Comparison of ENCODE assay signal across 1 cellular context in the genomic region with DNA sequence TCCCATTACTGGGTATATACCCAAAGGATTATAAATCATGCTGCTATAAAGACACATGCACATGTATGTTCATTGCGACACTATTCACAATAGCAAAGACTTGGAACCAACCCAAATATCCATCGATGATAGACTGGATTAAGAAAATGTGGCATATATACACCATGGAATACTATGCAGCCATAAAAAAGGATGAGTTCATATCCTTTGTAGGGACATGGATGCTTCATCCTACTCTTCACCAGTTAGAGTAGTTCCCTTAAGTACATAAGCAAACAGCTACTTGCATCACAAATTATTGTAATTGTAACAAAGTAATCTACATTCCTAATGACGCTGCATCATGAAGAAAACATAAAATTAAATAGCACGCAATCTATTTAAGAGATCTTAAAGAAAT. TPM values are rescaled to one million over a fixed set of nuclear protein-coding genes. Genes with fewer than 3 reads are reported as not detected.
"Had no signal": no experiment of that assay in that cellular context is flagged by ENCODE, and none has a peak within 500 bp of the region (broad histone marks: within the 10 kb centered on the region; RNA-seq: fewer than 3 reads in every experiment).

No MANE protein-coding gene starts in this region.

RNA-seq across cellular contexts. Expression of a gene that starts 25.2 kb away (rescaled TPM):
- polyA plus RNA-seq: IgD-negative memory B cell had no signal

RNA-seq across cellular contexts. Expression of a gene that starts 32.0 kb away (rescaled TPM):
- polyA plus RNA-seq: IgD-negative memory B cell had no signal
